ENCODE assay signal across 9 cellular contexts in the genomic region with DNA sequence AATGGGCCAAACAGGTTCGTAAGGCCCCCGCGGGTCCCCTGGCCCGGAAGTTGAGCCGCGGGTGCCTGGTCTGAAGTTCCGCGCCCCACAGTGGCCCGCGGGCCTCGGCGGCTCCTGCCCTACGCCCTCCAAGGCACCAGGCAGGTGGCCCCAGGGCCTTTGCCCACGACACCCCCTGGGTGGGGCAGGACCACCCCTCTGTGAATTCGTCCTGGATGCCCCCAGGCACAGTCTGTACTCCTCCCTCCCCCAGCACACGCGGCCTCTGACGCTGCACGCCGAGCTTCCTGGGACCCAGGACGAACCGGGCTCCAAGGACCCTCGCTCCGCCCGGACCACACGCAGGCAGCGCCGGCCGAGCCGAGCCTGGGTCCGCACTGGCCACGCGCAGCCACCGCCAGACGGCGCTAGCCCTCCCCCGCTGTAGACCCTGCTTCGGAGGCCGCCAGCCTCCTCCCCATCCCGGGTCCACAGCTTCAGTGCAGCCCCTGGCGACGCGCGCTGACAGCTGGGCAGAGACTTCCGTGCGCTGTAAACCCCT. TPM values are rescaled to one million over a fixed set of nuclear protein-coding genes. Genes with fewer than 3 reads are reported as not detected.
DNase-seq lines count a peak whose midpoint lies in the region; ATAC-seq and TF ChIP-seq lines count a peak whose summit lies in the region.
"Had no signal": no experiment of that assay in that cellular context is flagged by ENCODE, and none has a peak within 500 bp of the region (broad histone marks: within the 10 kb centered on the region; RNA-seq: fewer than 3 reads in every experiment).

No MANE protein-coding gene starts in this region.

- H3K9ac ChIP-seq in endocrine pancreas (ENCODE audit: control insufficient read depth, insufficient read depth, low read length): peak overlapping the region; percentile 75

- peak; percentile 52 for ATAC-seq in GM21529 (IDR thresholded peaks at IDR 0.05; ENCODE audit: unreplicated experiment)
- no peak for ATAC-seq in HG02588 (IDR thresholded peaks at IDR 0.05; ENCODE audit: unreplicated experiment)
- ATAC-seq in GM18520 (IDR thresholded peaks at IDR 0.05; ENCODE audit: unreplicated experiment): no peak

- H3K9me3 ChIP-seq in endocrine pancreas (ENCODE audit: control insufficient read depth, low read length): no peaks in the 10 kb centered on the region

- no peaks in the 10 kb centered on the region for H3K36me3 ChIP-seq in endocrine pancreas (ENCODE audit: control insufficient read depth, insufficient read depth, low read length)

- H3K4me3 ChIP-seq in endocrine pancreas (ENCODE audit: control insufficient read depth, insufficient read depth, low read length): no peak overlapping the region

- peaks cover 4% of the 10 kb centered on the region for H3K4me1 Mint-ChIP-seq in progenitor cell of endocrine pancreas (ENCODE audit: low read depth)

- H3K27me3 ChIP-seq in endocrine pancreas (ENCODE audit: control insufficient read depth, insufficient read depth, low read length): no peaks in the 10 kb centered on the region

- H3K4me1 ChIP-seq in endocrine pancreas (ENCODE audit: control insufficient read depth, insufficient read depth, low read length): no peaks in the 10 kb centered on the region

- no peaks in the 10 kb centered on the region for H3K36me3 Mint-ChIP-seq in progenitor cell of endocrine pancreas (ENCODE audit: insufficient read depth)

- H3K9me3 Mint-ChIP-seq in progenitor cell of endocrine pancreas (ENCODE audit: low read depth): no peaks in the 10 kb centered on the region

- TF ChIP-seq CTCF in progenitor cell of endocrine pancreas (IDR thresholded peaks at IDR 0.05; ENCODE audit: unreplicated experiment): peak; percentile 93

- peaks cover 65% of the 10 kb centered on the region for H3K27me3 Mint-ChIP-seq in progenitor cell of endocrine pancreas

- no peak overlapping the region for H3K27ac Mint-ChIP-seq in progenitor cell of endocrine pancreas

- DNase-seq in NCI-H2107 treated with DMSO at 0.1 percent for 48 hours (lab: John Stamatoyannopoulos, UW; ENCODE audit: unreplicated experiment) (peak; percentile 15), progenitor cell of endocrine pancreas (ENCODE audit: low spot score, unreplicated experiment) (peak; percentile 67), dermis blood vessel endothelial cell (no peak)
- DNase-seq: activated CD8-positive, alpha-beta memory T cell treated with anti-CD3 and anti-CD28 coated beads, Interleukin-2, amount 50 U/mL, for 48 hours had no signal

- peak overlapping the region; percentile 66 for H3K4me3 Mint-ChIP-seq in progenitor cell of endocrine pancreas (ENCODE audit: low read depth)

RNA-seq across cellular contexts. Expression of a gene that starts 0.8 kb away (rescaled TPM):
- total RNA-seq in progenitor cell of endocrine pancreas (0.51 and 0.53 TPM in 2 replicates), dermis blood vessel endothelial cell (not detected in 2 replicates)
- total RNA-seq: pulmonary artery endothelial cell had no signal
